Comparison of ENCODE assay signal across 1 cellular context in the genomic region with DNA sequence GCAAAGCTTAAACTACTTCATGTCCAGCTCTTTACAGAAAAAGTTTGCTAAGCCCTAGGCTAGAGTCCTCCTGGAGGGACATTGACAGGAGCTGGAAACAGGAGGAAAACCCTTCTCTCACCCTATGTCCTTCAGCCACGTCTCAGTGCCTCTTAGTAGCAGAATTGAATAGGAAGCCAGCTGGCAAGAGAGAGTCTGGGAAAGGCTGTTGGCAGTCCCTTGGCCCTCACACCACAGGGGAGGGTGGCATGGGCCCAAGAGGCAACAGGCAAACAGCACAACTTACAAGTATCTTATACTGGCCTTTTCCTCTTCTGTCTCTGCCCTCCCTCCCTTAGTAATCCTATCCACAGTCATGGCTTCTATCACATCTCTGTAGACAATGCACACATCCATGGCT.
TF ChIP-seq lines count a peak whose summit lies in the region.

No MANE protein-coding gene starts in this region.

TF ChIP-seq in liver, 16 proteins besides CTCF, POLR2A, EP300 and RAD21:
- TF ChIP-seq JUND (IDR thresholded peaks at IDR 0.05) = no peak
- TF ChIP-seq SP1 (IDR thresholded peaks at IDR 0.05) = no peak
- no peak for TF ChIP-seq HNF4A (conservative IDR thresholded peaks at IDR 0.05)
- no peak for TF ChIP-seq FOXA2 (IDR thresholded peaks at IDR 0.05)
- TF ChIP-seq GABPA (IDR thresholded peaks at IDR 0.05 in 1 of 2, conservative IDR thresholded peaks at IDR 0.05 in 1 of 2) = no peak
- TF ChIP-seq, protein P1, sequence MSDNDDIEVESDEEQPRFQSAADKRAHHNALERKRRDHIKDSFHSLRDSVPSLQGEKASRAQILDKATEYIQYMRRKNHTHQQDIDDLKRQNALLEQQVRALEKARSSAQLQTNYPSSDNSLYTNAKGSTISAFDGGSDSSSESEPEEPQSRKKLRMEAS (IDR thresholded peaks at IDR 0.05) = no peak
- TF ChIP-seq, protein P2, sequence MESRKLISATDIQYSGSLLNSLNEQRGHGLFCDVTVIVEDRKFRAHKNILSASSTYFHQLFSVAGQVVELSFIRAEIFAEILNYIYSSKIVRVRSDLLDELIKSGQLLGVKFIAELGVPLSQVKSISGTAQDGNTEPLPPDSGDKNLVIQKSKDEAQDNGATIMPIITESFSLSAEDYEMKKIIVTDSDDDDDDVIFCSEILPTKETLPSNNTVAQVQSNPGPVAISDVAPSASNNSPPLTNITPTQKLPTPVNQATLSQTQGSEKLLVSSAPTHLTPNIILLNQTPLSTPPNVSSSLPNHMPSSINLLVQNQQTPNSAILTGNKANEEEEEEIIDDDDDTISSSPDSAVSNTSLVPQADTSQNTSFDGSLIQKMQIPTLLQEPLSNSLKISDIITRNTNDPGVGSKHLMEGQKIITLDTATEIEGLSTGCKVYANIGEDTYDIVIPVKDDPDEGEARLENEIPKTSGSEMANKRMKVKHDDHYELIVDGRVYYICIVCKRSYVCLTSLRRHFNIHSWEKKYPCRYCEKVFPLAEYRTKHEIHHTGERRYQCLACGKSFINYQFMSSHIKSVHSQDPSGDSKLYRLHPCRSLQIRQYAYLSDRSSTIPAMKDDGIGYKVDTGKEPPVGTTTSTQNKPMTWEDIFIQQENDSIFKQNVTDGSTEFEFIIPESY (IDR thresholded peaks at IDR 0.05) = no peak
- no peak for TF ChIP-seq HNF4G (IDR thresholded peaks at IDR 0.05)
- no peak for TF ChIP-seq RXRA (IDR thresholded peaks at IDR 0.05)
- TF ChIP-seq FOXA1 (IDR thresholded peaks at IDR 0.05) = no peak
- TF ChIP-seq YY1 (IDR thresholded peaks at IDR 0.05) = no peak
